Comparison of ENCODE assay signal across 23 cellular contexts in the genomic region with DNA sequence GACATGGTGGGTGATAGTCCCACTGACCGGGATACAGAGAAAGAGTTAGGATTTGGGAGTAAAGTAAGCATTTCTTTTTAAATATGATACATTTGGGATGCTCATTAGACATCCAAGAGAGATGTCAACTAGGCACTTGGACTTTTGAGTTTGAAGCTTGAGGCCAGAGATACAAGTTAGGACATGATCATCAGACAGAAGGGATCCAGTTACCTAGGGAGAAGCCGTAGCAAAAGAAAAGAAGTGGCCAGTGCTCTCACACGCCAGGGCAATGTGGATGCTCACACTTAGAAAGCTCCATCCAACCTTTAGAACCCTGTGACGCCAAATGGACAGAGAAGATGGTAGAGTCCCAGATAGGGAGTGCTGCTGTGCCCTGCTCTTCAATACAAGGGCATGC. TPM values are rescaled to one million over a fixed set of nuclear protein-coding genes. Genes with fewer than 3 reads are reported as not detected.
A peak's percentile ranks its signal among the peaks of the same experiment; 100 is the strongest.
DNase-seq lines count a peak whose midpoint lies in the region; FAIRE-seq and TF ChIP-seq lines count a peak whose summit lies in the region.
"Had no signal": no experiment of that assay in that cellular context is flagged by ENCODE, and none has a peak within 500 bp of the region (broad histone marks: within the 10 kb centered on the region; RNA-seq: fewer than 3 reads in every experiment).

No MANE protein-coding gene starts in this region.

- H3K4me1 ChIP-seq in mammary epithelial cell (ENCODE audit: insufficient read depth, low read length), result peaks cover 8% of the 10 kb centered on the region
- peaks cover 6% of the 10 kb centered on the region for H3K4me1 ChIP-seq in keratinocyte (ENCODE audit: control insufficient read depth, extremely low read depth, insufficient read depth, low read length)
- no peaks in the 10 kb centered on the region for H3K4me1 ChIP-seq in esophagus squamous epithelium

- H3K27me3 Mint-ChIP-seq in MCF 10A (ENCODE audit: insufficient read depth, unreplicated experiment), result no peaks in the 10 kb centered on the region
- H3K27me3 Mint-ChIP-seq: CD4-positive, CD25-positive, alpha-beta regulatory T cell had no signal

- dilution Hi-C loops in mammary epithelial cell (cut with HindIII; ENCODE audit: low sequenced_read_pairs) (no loop called here), keratinocyte (cut with MboI; ENCODE audit: extremely low pct_ligation_motif_present, low sequenced_read_pairs) (no loop called here)

- no peaks in the 10 kb centered on the region for H3K9me3 ChIP-seq in mammary epithelial cell (replicated peaks; ENCODE audit: insufficient read depth, low read length)
- H3K9me3 ChIP-seq in keratinocyte (ENCODE audit: control insufficient read depth, low read depth, low read length), result no peaks in the 10 kb centered on the region
- no peaks in the 10 kb centered on the region for H3K9me3 ChIP-seq in esophagus squamous epithelium
- H3K9me3 ChIP-seq: Caco-2 had no signal

- H3K36me3 ChIP-seq in mammary epithelial cell (ENCODE audit: insufficient read depth, low read length) (no peaks in the 10 kb centered on the region), bronchial epithelial cell (ENCODE audit: control insufficient read depth, insufficient read depth, low read length) (no peaks in the 10 kb centered on the region), keratinocyte (ENCODE audit: control insufficient read depth in 2 of 2, extremely low read depth in 1 of 2, insufficient read depth in 2 of 2, low read length in 2 of 2) (peaks cover 0 to 2% of the 10 kb centered on the region in 2 experiments), esophagus squamous epithelium (peaks cover 0 to 4% (median 0%) of the 10 kb centered on the region in 3 donors)
- H3K36me3 ChIP-seq: BLaER1 had no signal

- no peaks in the 10 kb centered on the region for H3K9me1 ChIP-seq in keratinocyte (ENCODE audit: control insufficient read depth, extremely low read depth, insufficient read depth, low read length)

- no peak overlapping the region for H3K4me3 Mint-ChIP-seq in MCF 10A (ENCODE audit: unreplicated experiment)
- H3K4me3 Mint-ChIP-seq: B cell; CD4-positive, CD25-positive, alpha-beta regulatory T cell; CD8-positive, alpha-beta T cell had no signal

- H3K27ac ChIP-seq in mammary epithelial cell (ENCODE audit: insufficient read depth, low read depth, low read length) (no peak overlapping the region), keratinocyte (ENCODE audit: control insufficient read depth, insufficient read depth, low read length) (no peak overlapping the region), esophagus squamous epithelium (no peak overlapping the region)
- H3K27ac ChIP-seq: 22Rv1, BLaER1, C4-2B, GM23248 had no signal

- peaks cover 5% of the 10 kb centered on the region for H3K4me1 Mint-ChIP-seq in MCF 10A (ENCODE audit: insufficient read depth, unreplicated experiment)
- H3K4me1 Mint-ChIP-seq: B cell; CD4-positive, CD25-positive, alpha-beta regulatory T cell had no signal

- peak overlapping the region; percentile 36 for H2AFZ ChIP-seq in mammary epithelial cell (ENCODE audit: low read depth, low read length)
- no peak overlapping the region for H2AFZ ChIP-seq in keratinocyte (ENCODE audit: control insufficient read depth, low read length)
- H2AFZ ChIP-seq: GM23248 had no signal

- in situ Hi-C loops in mammary epithelial cell (cut with MboI; ENCODE audit: low sequenced_read_pairs in 2 of 2), result no loop called here

- H3K4me2 ChIP-seq in mammary epithelial cell (ENCODE audit: insufficient read depth, low read depth, low read length) (no peak overlapping the region), keratinocyte (ENCODE audit: control insufficient read depth, extremely low read depth, insufficient read depth, low read depth, low read length) (no peak overlapping the region)
- H3K4me2 ChIP-seq: BLaER1 had no signal

- no peaks in the 10 kb centered on the region for H4K20me1 ChIP-seq in mammary epithelial cell (ENCODE audit: insufficient read depth, low read length)
- peaks cover 3% of the 10 kb centered on the region for H4K20me1 ChIP-seq in keratinocyte (ENCODE audit: control insufficient read depth, extremely low read depth, insufficient read depth, low read length)
- H4K20me1 ChIP-seq: BLaER1 had no signal

- no TSS peak for BruUV-seq in mammary epithelial cell (replicated peaks; lab: Mats Ljungman, UMichigan)
- no TSS peak for BruUV-seq in MCF 10A (replicated peaks; lab: Mats Ljungman, UMichigan)

- H3K9me3 Mint-ChIP-seq in MCF 10A (ENCODE audit: unreplicated experiment), result no peaks in the 10 kb centered on the region
- H3K9me3 Mint-ChIP-seq: CD8-positive, alpha-beta T cell had no signal

- H3K27me3 ChIP-seq in mammary epithelial cell (ENCODE audit: insufficient read depth, low read length) (no peaks in the 10 kb centered on the region), bronchial epithelial cell (ENCODE audit: control insufficient read depth, insufficient read depth, low read length) (no peaks in the 10 kb centered on the region), keratinocyte (ENCODE audit: control insufficient read depth, extremely low read depth, insufficient read depth, low read length) (no peaks in the 10 kb centered on the region), esophagus squamous epithelium (no peaks in the 10 kb centered on the region)
- H3K27me3 ChIP-seq: BLaER1 had no signal

- H3K9ac ChIP-seq in mammary epithelial cell (ENCODE audit: insufficient read depth, low read length), result no peak overlapping the region
- H3K9ac ChIP-seq in keratinocyte (ENCODE audit: control insufficient read depth, extremely low read depth, insufficient read depth, low read length), result no peak overlapping the region
- H3K9ac ChIP-seq: BLaER1, GM23248 had no signal

- FAIRE-seq in bronchial epithelial cell (lab: Jason Lieb, UNC) (peak; percentile 13), keratinocyte (lab: Jason Lieb, UNC) (peak; percentile 23)
- FAIRE-seq: A204.1, G401.6, GM12878, H1 had no signal

- WGBS in mammary epithelial cell (ENCODE audit: low coverage, missing lambda C conversion rate), result 70% methylated on average over 4 of the region's 4 CpGs
- WGBS in esophagus squamous epithelium, 2 donors, result 76 to 83% methylated on average over 4 of the region's 4 CpGs

- intact Hi-C loops in mammary epithelial cell (cut with micrococcal nuclease) (no loop called here), MCF 10A (cut with micrococcal nuclease) (no loop called here), esophagus squamous epithelium (cut with DNase I) (no loop called here)

- H3K4me3 ChIP-seq in mammary epithelial cell (replicated peaks in 1 of 3; ENCODE audit: insufficient read depth in 1 of 3, low read depth in 2 of 3, low read length in 3 of 3) (no peak overlapping the region), bronchial epithelial cell (ENCODE audit: low read depth, low read length) (no peak overlapping the region), keratinocyte (ENCODE audit: control insufficient read depth in 2 of 3, extremely low read depth in 1 of 3, insufficient read depth in 2 of 3, low read depth in 1 of 3, low read length in 3 of 3) (no peak overlapping the region), esophagus squamous epithelium (no peak overlapping the region)
- H3K4me3 ChIP-seq: BLaER1, GM12878, GM23248 had no signal

- H3K36me3 Mint-ChIP-seq in MCF 10A (ENCODE audit: insufficient read depth, unreplicated experiment), result no peaks in the 10 kb centered on the region
- H3K36me3 Mint-ChIP-seq: CD4-positive, CD25-positive, alpha-beta regulatory T cell; CD8-positive, alpha-beta T cell had no signal

- TF ChIP-seq CTCF in mammary epithelial cell (conservative IDR thresholded peaks at IDR 0.05 in 1 of 2, IDR thresholded peaks at IDR 0.05 in 1 of 2; ENCODE audit: extremely low read depth in 1 of 2, insufficient read depth in 1 of 2, low read depth in 1 of 2, low read length in 2 of 2) (no peak), MCF 10A (IDR thresholded peaks at IDR 0.05; ENCODE audit: unreplicated experiment) (no peak), bronchial epithelial cell (IDR thresholded peaks at IDR 0.05; ENCODE audit: insufficient read depth, low read length, severe bottlenecking) (no peak), keratinocyte (optimal IDR thresholded peaks at IDR 0.05 in 1 of 3, IDR thresholded peaks at IDR 0.05 in 1 of 3, conservative IDR thresholded peaks at IDR 0.05 in 1 of 3; ENCODE audit: extremely low read depth in 1 of 3, insufficient read depth in 2 of 3, low read length in 3 of 3) (no peak), esophagus squamous epithelium (IDR thresholded peaks at IDR 0.05) (no peak), GM20000 (IDR thresholded peaks at IDR 0.05; ENCODE audit: extremely low read depth, missing control alignments) (no peak)

- H3K79me2 ChIP-seq in mammary epithelial cell (ENCODE audit: insufficient read depth, low read length) (peaks cover 15% of the 10 kb centered on the region), keratinocyte (ENCODE audit: control insufficient read depth, insufficient read depth, low read length) (peaks cover 7% of the 10 kb centered on the region)

- CTCF ChIA-PET in mammary epithelial cell (lab: Charles Lee; ENCODE audit: low non-redundant PET), result no interaction called here
- CTCF ChIA-PET in MCF 10A (lab: Yijun Ruan, JAX), result interaction anchor here (0.6 kb wide), 1 partner anchor 140 kb away, joined by 3 read pairs; no protein-coding TSS in a partner anchor

- DNase-seq in mammary epithelial cell, result peak; percentile 53
- no peak for DNase-seq in MCF 10A (ENCODE audit: unreplicated experiment)
- DNase-seq in bronchial epithelial cell (ENCODE audit: low read depth), result peak; percentile 61
- no peak for DNase-seq in keratinocyte (ENCODE audit: low read depth, low spot score)
- DNase-seq in esophagus squamous epithelium (lab: John Stamatoyannopoulos, UW), result no peak
- no peak for DNase-seq in GM20000 (ENCODE audit: low spot score)
- DNase-seq: Caco-2; CD4-positive, CD25-positive, alpha-beta regulatory T cell; CD8-positive, alpha-beta T cell; DMS153; DND-41; GM23248; H7; HCEC 1CT had no signal

- TF ChIP-seq POLR2A in esophagus squamous epithelium (IDR thresholded peaks at IDR 0.05), result no peak

- no peak overlapping the region for H3K27ac Mint-ChIP-seq in MCF 10A (ENCODE audit: low read depth, unreplicated experiment)
- H3K27ac Mint-ChIP-seq: B cell; CD4-positive, CD25-positive, alpha-beta regulatory T cell; CD8-positive, alpha-beta T cell had no signal

- POLR2A ChIA-PET in MCF 10A (lab: Yijun Ruan, JAX), result interaction anchor here (0.9 to 1.0 kb wide), 2 partner anchors 16 to 21 kb away, joined by 3 read pairs; no protein-coding TSS in a partner anchor

RNA-seq across cellular contexts. Expression of a gene that starts 14.0 kb away (rescaled TPM):
- total RNA-seq in mammary epithelial cell (100 to 1,000 TPM; 125 to 327 TPM), MCF 10A (2022) (20.9 and 23.5 TPM in 2 replicates), bronchial epithelial cell (47.4 and 65.5 TPM in 2 replicates), esophagus squamous epithelium (10 to 100 TPM; 58.7 to 71.6 (median 67.1) TPM)
- polyA plus RNA-seq in mammary epithelial cell (54.2 TPM), keratinocyte (82.3 to 103 TPM (median 103 TPM) in 3 replicates)
- polyA minus RNA-seq in mammary epithelial cell (171 TPM), keratinocyte (265 to 559 TPM (median 447 TPM) in 3 replicates)
- 12.9 TPM for polyA plus RNA-seq in keratinocyte (2011; ENCODE audit: low read depth)
- polyA plus RNA-seq in keratinocyte (2011; cell fraction: cytosol; rRNA removed), result 48.4 and 74.3 TPM in 2 replicates
- 118 and 122 TPM in 2 replicates for polyA plus RNA-seq in keratinocyte (2011; cell fraction: nucleus; rRNA removed)
- 25.6 and 53.0 TPM in 2 replicates for polyA plus RNA-seq in keratinocyte (2012; ENCODE audit: low replicate concordance)
- polyA minus RNA-seq in keratinocyte (2011; cell fraction: cytosol; rRNA and poly(A)+ RNA removed), result 273 TPM
- 304 and 525 TPM in 2 replicates for polyA minus RNA-seq in keratinocyte (2011; cell fraction: nucleus; rRNA and poly(A)+ RNA removed)
- total RNA-seq: B cell; CD8-positive, alpha-beta T cell; GM23248 had no signal
- polyA plus RNA-seq: AG04450; CD4-positive, CD25-positive, alpha-beta regulatory T cell had no signal

Comparison
In these comparisons a context has a peak if more than half of its experiments do, and no peak if none do; other contexts are left out.
1. DNase-seq: peak in mammary epithelial cell (single experiment) and bronchial epithelial cell (single experiment); none in MCF 10A (single experiment), keratinocyte (single experiment), esophagus squamous epithelium (single experiment) and GM20000 (single experiment).